Comparison of ENCODE assay signal across 1 cellular context in the genomic region with DNA sequence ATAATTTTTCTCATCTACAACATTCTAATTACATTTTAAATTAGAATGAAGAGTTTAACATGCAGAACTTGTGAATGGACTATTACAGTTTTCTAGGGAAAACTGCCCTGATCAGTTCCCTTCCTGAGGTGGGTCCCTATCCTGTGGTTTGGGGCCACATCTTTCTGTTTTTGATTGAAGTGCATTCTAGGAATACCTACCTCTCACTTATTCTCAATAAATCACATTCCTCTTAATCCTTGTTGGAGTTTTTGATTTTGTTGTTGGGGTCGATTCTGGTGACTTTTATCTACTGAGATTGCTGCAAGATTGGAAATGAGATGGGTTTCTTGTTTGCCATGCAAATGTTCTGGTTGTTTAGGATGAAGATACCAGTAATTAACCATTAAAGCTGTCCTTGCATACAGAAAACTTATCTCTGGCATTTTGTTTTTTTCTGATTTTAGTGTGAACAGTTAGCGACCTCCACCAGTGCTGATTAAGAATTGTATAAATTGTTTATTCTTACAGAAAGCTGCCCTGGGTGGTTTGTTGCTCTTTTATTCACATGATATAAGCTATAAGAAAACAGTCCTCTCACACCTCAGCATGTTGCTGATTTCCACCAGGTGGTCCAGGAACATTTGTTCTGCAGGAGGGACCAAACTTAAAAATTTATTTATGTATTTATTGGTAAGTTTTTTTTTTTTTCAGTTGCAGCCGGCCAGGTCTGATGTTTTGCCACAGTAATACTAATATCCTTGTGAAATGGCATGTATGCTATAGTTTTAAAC.
TF ChIP-seq lines count a peak whose summit lies in the region.

No MANE protein-coding gene starts in this region.

TF ChIP-seq in WTC11, 78 proteins besides CTCF, POLR2A, EP300 and RAD21 (continued from another document):
- no peak for TF ChIP-seq PRDM15 (CRISPR knock-in tag; IDR thresholded peaks at IDR 0.05)
- TF ChIP-seq ZNF121 (CRISPR knock-in tag; IDR thresholded peaks at IDR 0.05), result no peak
- TF ChIP-seq, protein P1, sequence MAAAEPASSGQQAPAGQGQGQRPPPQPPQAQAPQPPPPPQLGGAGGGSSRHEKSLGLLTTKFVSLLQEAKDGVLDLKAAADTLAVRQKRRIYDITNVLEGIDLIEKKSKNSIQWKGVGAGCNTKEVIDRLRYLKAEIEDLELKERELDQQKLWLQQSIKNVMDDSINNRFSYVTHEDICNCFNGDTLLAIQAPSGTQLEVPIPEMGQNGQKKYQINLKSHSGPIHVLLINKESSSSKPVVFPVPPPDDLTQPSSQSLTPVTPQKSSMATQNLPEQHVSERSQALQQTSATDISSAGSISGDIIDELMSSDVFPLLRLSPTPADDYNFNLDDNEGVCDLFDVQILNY (CRISPR knock-in tag; IDR thresholded peaks at IDR 0.05), result no peak
